ENCODE assay signal across 1 cellular context in the genomic region with DNA sequence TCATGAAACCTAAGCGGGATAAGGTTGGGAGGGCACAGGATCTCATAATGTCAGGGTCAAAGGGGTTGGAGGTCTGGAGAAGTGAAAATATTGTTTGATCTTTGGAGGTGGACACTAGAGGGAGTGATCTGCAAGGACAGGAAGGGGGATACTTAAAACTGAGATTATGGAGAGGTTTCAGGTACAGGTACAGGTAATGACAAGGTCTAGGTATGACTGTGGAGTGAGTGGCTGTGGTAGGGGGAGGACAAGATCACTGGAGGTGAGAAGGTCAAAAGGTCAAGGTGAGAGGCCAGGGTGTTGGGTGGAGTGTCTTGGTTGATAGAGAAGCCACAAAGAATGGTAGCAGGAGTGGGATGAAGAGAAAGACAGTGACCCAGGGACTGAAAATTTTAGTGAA.
TF ChIP-seq lines count a peak whose summit lies in the region.

No MANE protein-coding gene starts in this region.

TF ChIP-seq in GM12878, 131 proteins besides CTCF, POLR2A, EP300 and RAD21:
- TF ChIP-seq, protein P1, sequence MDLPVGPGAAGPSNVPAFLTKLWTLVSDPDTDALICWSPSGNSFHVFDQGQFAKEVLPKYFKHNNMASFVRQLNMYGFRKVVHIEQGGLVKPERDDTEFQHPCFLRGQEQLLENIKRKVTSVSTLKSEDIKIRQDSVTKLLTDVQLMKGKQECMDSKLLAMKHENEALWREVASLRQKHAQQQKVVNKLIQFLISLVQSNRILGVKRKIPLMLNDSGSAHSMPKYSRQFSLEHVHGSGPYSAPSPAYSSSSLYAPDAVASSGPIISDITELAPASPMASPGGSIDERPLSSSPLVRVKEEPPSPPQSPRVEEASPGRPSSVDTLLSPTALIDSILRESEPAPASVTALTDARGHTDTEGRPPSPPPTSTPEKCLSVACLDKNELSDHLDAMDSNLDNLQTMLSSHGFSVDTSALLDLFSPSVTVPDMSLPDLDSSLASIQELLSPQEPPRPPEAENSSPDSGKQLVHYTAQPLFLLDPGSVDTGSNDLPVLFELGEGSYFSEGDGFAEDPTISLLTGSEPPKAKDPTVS (IDR thresholded peaks at IDR 0.05; ENCODE audit: low read depth, low read length) = no peak
- no peak for TF ChIP-seq PKNOX1 (IDR thresholded peaks at IDR 0.05)
- no peak for TF ChIP-seq NR2C1 (IDR thresholded peaks at IDR 0.05)
- no peak for TF ChIP-seq CREM (IDR thresholded peaks at IDR 0.05; ENCODE audit: low read depth)
- no peak for TF ChIP-seq CEBPB (IDR thresholded peaks at IDR 0.05; ENCODE audit: borderline replicate concordance in 1 of 2, low read depth in 2 of 2, low read length in 2 of 2)
- TF ChIP-seq RBBP5 (conservative IDR thresholded peaks at IDR 0.05) = no peak
- no peak for TF ChIP-seq SPI1 (IDR thresholded peaks at IDR 0.05; ENCODE audit: borderline replicate concordance, insufficient read depth, low read depth, low read length)
- TF ChIP-seq ESRRA (IDR thresholded peaks at IDR 0.05; ENCODE audit: low read length) = peak; percentile 84; the same call in 1 of the 2 replicates
- no peak for TF ChIP-seq MYC (IDR thresholded peaks at IDR 0.05; ENCODE audit: insufficient read depth, insufficient read length, insufficient replicate concordance, low read length, severe bottlenecking)
- TF ChIP-seq RELB (IDR thresholded peaks at IDR 0.05; ENCODE audit: low read depth) = no peak
- TF ChIP-seq TAF1 (IDR thresholded peaks at IDR 0.05; ENCODE audit: borderline replicate concordance, low read depth, low read length) = no peak
- TF ChIP-seq JUND (IDR thresholded peaks at IDR 0.05; ENCODE audit: low read depth, low read length) = no peak
- TF ChIP-seq CEBPZ (IDR thresholded peaks at IDR 0.05; ENCODE audit: low read depth, low read length) = no peak
- 0 out of 2 replicates have a peak, but pooled peaks have one; percentile 19 for TF ChIP-seq EED (IDR thresholded peaks at IDR 0.05; ENCODE audit: low read depth)
- no peak for TF ChIP-seq EZH2 (IDR thresholded peaks at IDR 0.05; ENCODE audit: borderline replicate concordance, control insufficient read depth, low read depth, low read length)
- TF ChIP-seq RFX5 (IDR thresholded peaks at IDR 0.05; ENCODE audit: low read depth, low read length) = no peak
- TF ChIP-seq NR2F1 (conservative IDR thresholded peaks at IDR 0.05) = peak; percentile 87
- TF ChIP-seq KLF5 (IDR thresholded peaks at IDR 0.05; ENCODE audit: partially characterized antibody) = no peak
- 0 out of 4 replicates have a peak, but pooled peaks of 1 of the 2 experiments have one; percentile 24 for TF ChIP-seq IKZF2 (IDR thresholded peaks at IDR 0.05)
- no peak for TF ChIP-seq RCOR1 (conservative IDR thresholded peaks at IDR 0.05; ENCODE audit: low read depth, low read length)
